Comparison of ENCODE assay signal across 2 cellular contexts in the genomic region with DNA sequence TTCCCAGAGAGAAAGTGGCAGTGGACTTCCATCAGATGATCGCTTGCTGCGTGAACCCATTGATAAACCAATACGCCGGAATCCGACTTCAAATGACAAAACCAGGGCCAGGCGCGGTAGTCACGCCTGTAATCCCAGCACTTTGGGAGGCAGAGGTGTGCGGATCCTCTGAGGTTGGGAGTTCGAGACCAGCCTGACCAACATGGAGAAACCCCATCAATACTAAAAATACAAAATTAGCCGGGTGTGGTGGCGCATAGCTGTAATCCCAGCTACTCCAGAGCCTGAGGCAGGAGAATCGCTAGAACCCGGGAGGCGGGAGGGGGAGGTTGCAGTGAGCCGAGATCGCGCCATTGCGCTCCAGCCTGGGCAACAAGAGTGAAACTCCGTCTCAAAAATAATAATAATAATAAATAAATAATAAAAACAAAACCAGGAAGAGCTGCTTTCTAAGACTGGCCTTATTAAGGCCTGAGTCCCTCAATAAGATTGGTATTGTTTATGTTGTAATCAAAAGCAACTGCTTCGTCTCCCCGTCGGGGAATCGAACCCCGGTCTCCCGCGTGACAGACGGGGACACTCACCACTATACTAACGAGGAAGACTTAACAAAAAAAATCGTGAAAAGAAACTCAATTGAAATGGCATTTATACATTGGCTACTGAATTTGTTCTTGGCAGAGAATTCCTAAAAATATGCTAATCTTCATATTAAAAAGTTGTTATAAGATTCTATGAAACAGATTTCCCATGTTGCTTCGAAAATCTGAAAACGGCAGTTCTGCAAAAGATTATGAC.
TF ChIP-seq lines count a peak whose summit lies in the region.

No MANE protein-coding gene starts in this region.

TF ChIP-seq in HepG2, 621 proteins besides CTCF, POLR2A, EP300 and RAD21 (continued from another document and continues in another):
- peak; percentile 47; the same call in 1 of the 2 replicates for TF ChIP-seq MIXL1 (CRISPR knock-in tag; IDR thresholded peaks at IDR 0.05)
- TF ChIP-seq NR2F6 (IDR thresholded peaks at IDR 0.05), result no peak
- TF ChIP-seq NR2F6 (CRISPR knock-in tag; IDR thresholded peaks at IDR 0.05), result no peak
- peak; percentile 47; the same call in 1 of the 2 replicates for TF ChIP-seq NFIC (IDR thresholded peaks at IDR 0.05; ENCODE audit: low read length)
- no peak for TF ChIP-seq ZNF589 (CRISPR knock-in tag; conservative IDR thresholded peaks at IDR 0.05)
- TF ChIP-seq, protein P1, sequence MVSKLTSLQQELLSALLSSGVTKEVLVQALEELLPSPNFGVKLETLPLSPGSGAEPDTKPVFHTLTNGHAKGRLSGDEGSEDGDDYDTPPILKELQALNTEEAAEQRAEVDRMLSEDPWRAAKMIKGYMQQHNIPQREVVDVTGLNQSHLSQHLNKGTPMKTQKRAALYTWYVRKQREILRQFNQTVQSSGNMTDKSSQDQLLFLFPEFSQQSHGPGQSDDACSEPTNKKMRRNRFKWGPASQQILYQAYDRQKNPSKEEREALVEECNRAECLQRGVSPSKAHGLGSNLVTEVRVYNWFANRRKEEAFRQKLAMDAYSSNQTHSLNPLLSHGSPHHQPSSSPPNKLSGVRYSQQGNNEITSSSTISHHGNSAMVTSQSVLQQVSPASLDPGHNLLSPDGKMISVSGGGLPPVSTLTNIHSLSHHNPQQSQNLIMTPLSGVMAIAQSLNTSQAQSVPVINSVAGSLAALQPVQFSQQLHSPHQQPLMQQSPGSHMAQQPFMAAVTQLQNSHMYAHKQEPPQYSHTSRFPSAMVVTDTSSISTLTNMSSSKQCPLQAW (CRISPR knock-in tag; IDR thresholded peaks at IDR 0.05), result no peak
- TF ChIP-seq CEBPG (CRISPR knock-in tag; IDR thresholded peaks at IDR 0.05), result 0 out of 2 replicates have a peak, but pooled peaks have one; percentile 24
- 0 out of 2 replicates have a peak, but pooled peaks have one; percentile 69 for TF ChIP-seq SP140L (CRISPR knock-in tag; IDR thresholded peaks at IDR 0.05; ENCODE audit: borderline replicate concordance)
- no peak for TF ChIP-seq ZNF782 (CRISPR knock-in tag; IDR thresholded peaks at IDR 0.05; ENCODE audit: borderline replicate concordance)
- TF ChIP-seq ZNF331 (CRISPR knock-in tag; IDR thresholded peaks at IDR 0.05), result peak; percentile 40; the same call in 1 of the 2 replicates
- no peak for TF ChIP-seq GFI1 (CRISPR knock-in tag; IDR thresholded peaks at IDR 0.05; ENCODE audit: borderline replicate concordance)
- peak; percentile 56; the same call in 1 of the 2 replicates for TF ChIP-seq IRF2 (CRISPR knock-in tag; IDR thresholded peaks at IDR 0.05)
- TF ChIP-seq, protein P2, sequence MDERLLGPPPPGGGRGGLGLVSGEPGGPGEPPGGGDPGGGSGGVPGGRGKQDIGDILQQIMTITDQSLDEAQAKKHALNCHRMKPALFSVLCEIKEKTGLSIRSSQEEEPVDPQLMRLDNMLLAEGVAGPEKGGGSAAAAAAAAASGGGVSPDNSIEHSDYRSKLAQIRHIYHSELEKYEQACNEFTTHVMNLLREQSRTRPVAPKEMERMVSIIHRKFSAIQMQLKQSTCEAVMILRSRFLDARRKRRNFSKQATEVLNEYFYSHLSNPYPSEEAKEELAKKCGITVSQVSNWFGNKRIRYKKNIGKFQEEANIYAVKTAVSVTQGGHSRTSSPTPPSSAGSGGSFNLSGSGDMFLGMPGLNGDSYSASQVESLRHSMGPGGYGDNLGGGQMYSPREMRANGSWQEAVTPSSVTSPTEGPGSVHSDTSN (CRISPR knock-in tag; IDR thresholded peaks at IDR 0.05), result no peak
- no peak for TF ChIP-seq ZSCAN22 (CRISPR knock-in tag; IDR thresholded peaks at IDR 0.05)
- TF ChIP-seq, protein P3, sequence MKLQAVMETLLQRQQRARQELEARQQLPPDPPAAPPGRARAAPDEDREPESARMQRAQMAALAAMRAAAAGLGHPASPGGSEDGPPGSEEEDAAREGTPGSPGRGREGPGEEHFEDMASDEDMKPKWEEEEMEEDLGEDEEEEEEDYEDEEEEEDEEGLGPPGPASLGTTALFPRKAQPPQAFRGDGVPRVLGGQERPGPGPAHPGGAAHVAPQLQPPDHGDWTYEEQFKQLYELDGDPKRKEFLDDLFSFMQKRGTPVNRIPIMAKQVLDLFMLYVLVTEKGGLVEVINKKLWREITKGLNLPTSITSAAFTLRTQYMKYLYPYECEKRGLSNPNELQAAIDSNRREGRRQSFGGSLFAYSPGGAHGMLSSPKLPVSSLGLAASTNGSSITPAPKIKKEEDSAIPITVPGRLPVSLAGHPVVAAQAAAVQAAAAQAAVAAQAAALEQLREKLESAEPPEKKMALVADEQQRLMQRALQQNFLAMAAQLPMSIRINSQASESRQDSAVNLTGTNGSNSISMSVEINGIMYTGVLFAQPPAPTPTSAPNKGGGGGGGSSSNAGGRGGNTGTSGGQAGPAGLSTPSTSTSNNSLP (IDR thresholded peaks at IDR 0.05; ENCODE audit: low read depth, low read length), result peak; percentile 82
- TF ChIP-seq CBX2 (IDR thresholded peaks at IDR 0.05; ENCODE audit: low read depth, low read length), result no peak
- no peak for TF ChIP-seq CBX2 (CRISPR knock-in tag; IDR thresholded peaks at IDR 0.05; ENCODE audit: low read depth)
- no peak for TF ChIP-seq HNRNPLL (IDR thresholded peaks at IDR 0.05; ENCODE audit: low read depth, low read length, poor library complexity, severe bottlenecking)
- TF ChIP-seq, protein P4, sequence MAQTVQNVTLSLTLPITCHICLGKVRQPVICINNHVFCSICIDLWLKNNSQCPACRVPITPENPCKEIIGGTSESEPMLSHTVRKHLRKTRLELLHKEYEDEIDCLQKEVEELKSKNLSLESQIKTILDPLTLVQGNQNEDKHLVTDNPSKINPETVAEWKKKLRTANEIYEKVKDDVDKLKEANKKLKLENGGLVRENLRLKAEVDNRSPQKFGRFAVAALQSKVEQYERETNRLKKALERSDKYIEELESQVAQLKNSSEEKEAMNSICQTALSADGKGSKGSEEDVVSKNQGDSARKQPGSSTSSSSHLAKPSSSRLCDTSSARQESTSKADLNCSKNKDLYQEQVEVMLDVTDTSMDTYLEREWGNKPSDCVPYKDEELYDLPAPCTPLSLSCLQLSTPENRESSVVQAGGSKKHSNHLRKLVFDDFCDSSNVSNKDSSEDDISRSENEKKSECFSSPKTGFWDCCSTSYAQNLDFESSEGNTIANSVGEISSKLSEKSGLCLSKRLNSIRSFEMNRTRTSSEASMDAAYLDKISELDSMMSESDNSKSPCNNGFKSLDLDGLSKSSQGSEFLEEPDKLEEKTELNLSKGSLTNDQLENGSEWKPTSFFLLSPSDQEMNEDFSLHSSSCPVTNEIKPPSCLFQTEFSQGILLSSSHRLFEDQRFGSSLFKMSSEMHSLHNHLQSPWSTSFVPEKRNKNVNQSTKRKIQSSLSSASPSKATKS (CRISPR knock-in tag; IDR thresholded peaks at IDR 0.05), result no peak
- no peak for TF ChIP-seq ZMYM2 (CRISPR knock-in tag; IDR thresholded peaks at IDR 0.05)
- peak; percentile 12; the same call in 1 of the 2 replicates for TF ChIP-seq MIER2 (CRISPR knock-in tag; IDR thresholded peaks at IDR 0.05)
- TF ChIP-seq MAF1 (CRISPR knock-in tag; IDR thresholded peaks at IDR 0.05; ENCODE audit: borderline replicate concordance), result peak; percentile 61; the same call in 1 of the 2 replicates
- TF ChIP-seq, protein P5, sequence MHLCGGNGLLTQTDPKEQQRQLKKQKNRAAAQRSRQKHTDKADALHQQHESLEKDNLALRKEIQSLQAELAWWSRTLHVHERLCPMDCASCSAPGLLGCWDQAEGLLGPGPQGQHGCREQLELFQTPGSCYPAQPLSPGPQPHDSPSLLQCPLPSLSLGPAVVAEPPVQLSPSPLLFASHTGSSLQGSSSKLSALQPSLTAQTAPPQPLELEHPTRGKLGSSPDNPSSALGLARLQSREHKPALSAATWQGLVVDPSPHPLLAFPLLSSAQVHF (CRISPR knock-in tag; IDR thresholded peaks at IDR 0.05), result no peak
- TF ChIP-seq FOXA3 (CRISPR knock-in tag; IDR thresholded peaks at IDR 0.05), result peak; percentile 19; the same call in 1 of the 2 replicates
- no peak for TF ChIP-seq PAF1 (CRISPR knock-in tag; IDR thresholded peaks at IDR 0.05)
- 0 out of 2 replicates have a peak, but pooled peaks have one; percentile 19 for TF ChIP-seq KAT8 (CRISPR knock-in tag; IDR thresholded peaks at IDR 0.05)

TF ChIP-seq in K562, 482 proteins besides CTCF, POLR2A, EP300 and RAD21 (continued from another document and continues in another):
- TF ChIP-seq, protein P6, sequence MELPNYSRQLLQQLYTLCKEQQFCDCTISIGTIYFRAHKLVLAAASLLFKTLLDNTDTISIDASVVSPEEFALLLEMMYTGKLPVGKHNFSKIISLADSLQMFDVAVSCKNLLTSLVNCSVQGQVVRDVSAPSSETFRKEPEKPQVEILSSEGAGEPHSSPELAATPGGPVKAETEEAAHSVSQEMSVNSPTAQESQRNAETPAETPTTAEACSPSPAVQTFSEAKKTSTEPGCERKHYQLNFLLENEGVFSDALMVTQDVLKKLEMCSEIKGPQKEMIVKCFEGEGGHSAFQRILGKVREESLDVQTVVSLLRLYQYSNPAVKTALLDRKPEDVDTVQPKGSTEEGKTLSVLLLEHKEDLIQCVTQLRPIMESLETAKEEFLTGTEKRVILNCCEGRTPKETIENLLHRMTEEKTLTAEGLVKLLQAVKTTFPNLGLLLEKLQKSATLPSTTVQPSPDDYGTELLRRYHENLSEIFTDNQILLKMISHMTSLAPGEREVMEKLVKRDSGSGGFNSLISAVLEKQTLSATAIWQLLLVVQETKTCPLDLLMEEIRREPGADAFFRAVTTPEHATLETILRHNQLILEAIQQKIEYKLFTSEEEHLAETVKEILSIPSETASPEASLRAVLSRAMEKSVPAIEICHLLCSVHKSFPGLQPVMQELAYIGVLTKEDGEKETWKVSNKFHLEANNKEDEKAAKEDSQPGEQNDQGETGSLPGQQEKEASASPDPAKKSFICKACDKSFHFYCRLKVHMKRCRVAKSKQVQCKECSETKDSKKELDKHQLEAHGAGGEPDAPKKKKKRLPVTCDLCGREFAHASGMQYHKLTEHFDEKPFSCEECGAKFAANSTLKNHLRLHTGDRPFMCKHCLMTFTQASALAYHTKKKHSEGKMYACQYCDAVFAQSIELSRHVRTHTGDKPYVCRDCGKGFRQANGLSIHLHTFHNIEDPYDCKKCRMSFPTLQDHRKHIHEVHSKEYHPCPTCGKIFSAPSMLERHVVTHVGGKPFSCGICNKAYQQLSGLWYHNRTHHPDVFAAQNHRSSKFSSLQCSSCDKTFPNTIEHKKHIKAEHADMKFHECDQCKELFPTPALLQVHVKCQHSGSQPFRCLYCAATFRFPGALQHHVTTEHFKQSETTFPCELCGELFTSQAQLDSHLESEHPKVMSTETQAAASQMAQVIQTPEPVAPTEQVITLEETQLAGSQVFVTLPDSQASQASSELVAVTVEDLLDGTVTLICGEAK (IDR thresholded peaks at IDR 0.05), result peak; percentile 83
- TF ChIP-seq, protein P6 (CRISPR knock-in tag; IDR thresholded peaks at IDR 0.05), result no peak
